9 cellular contexts compared by ENCODE assay signal in the genomic region with DNA sequence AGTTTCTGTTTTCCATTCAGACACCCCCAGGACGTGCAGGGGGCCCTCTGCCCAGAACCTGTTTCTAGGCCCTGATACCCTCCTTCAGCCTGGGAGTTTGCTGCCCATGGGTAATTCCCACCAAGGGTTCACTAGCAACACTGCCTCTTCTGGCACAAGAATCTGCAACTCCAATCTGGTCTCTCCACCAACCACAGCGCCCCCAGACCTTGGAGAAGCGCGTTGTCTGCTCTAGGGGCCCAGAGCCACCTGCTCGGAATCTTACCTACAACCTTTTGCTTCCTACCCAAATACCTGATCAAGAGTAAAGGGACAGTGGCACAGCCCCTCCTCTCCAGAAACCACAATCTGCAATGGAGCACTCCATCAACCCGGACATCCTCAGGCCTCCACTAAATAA. TPM values are rescaled to one million over a fixed set of nuclear protein-coding genes. Genes with fewer than 3 reads are reported as not detected.
DNase-seq lines count a peak whose midpoint lies in the region; ATAC-seq and TF ChIP-seq lines count a peak whose summit lies in the region.
"Had no signal": no experiment of that assay in that cellular context is flagged by ENCODE, and none has a peak within 500 bp of the region (broad histone marks: within the 10 kb centered on the region; RNA-seq: fewer than 3 reads in every experiment).

No MANE protein-coding gene starts in this region.

- peaks cover 37% of the 10 kb centered on the region for H3K4me1 Mint-ChIP-seq in activated T-cell treated with anti-CD3 and anti-CD28 coated beads, Interleukin-2, amount 50 U/mL, for 72 hours (ENCODE audit: low read depth)
- peaks cover 32% of the 10 kb centered on the region for H3K4me1 Mint-ChIP-seq in activated naive CD8-positive, alpha-beta T cell treated with anti-CD3 and anti-CD28 coated beads, Interleukin-2, amount 50 U/mL, for 24 hours

- H3K9me3 ChIP-seq in right lobe of liver (peaks cover 0 to 12% (median 3%) of the 10 kb centered on the region in 4 donors), tibial nerve (peaks cover 0 to 54% (median 10%) of the 10 kb centered on the region in 4 donors)

- intact Hi-C loops in right lobe of liver (cut with DNase I): no loop called here

- ATAC-seq in activated T-cell treated with anti-CD3 and anti-CD28 coated beads, Interleukin-2, amount 50 U/mL, for 72 hours (replicated peaks in 1 of 2): no peak
- no peak for ATAC-seq in activated naive CD8-positive, alpha-beta T cell treated with anti-CD3 and anti-CD28 coated beads, Interleukin-2, amount 50 U/mL, for 24 hours
- ATAC-seq in right lobe of liver (no peak), HG03565 (IDR thresholded peaks at IDR 0.05; ENCODE audit: unreplicated experiment) (no peak), GM18511 (IDR thresholded peaks at IDR 0.05; ENCODE audit: unreplicated experiment) (no peak)

- H3K36me3 Mint-ChIP-seq in activated T-cell treated with anti-CD3 and anti-CD28 coated beads, Interleukin-2, amount 50 U/mL, for 72 hours (ENCODE audit: insufficient read depth in 2 of 2): peaks cover 50 to 67% of the 10 kb centered on the region in 2 donors
- H3K36me3 Mint-ChIP-seq in activated naive CD8-positive, alpha-beta T cell treated with anti-CD3 and anti-CD28 coated beads, Interleukin-2, amount 50 U/mL, for 24 hours (ENCODE audit: low read depth): peaks cover 64% of the 10 kb centered on the region

- H3K4me3 Mint-ChIP-seq in activated T-cell treated with anti-CD3 and anti-CD28 coated beads, Interleukin-2, amount 50 U/mL, for 72 hours: peak overlapping the region; percentile 79 to 98
- H3K4me3 Mint-ChIP-seq in activated naive CD8-positive, alpha-beta T cell treated with anti-CD3 and anti-CD28 coated beads, Interleukin-2, amount 50 U/mL, for 24 hours: peak overlapping the region; percentile 93

- no peak for TF ChIP-seq EP300 in tibial nerve (IDR thresholded peaks at IDR 0.05)

- H3K36me3 ChIP-seq in right lobe of liver (peaks cover 0 to 16% (median 5%) of the 10 kb centered on the region in 4 donors), tibial nerve (peaks cover 0 to 47% (median 23%) of the 10 kb centered on the region in 3 donors)

- H3K4me1 ChIP-seq in right lobe of liver (peaks cover 0 to 10% (median 4%) of the 10 kb centered on the region in 4 donors), tibial nerve (peaks cover 0 to 22% (median 11%) of the 10 kb centered on the region in 4 donors)

- peak overlapping the region; percentile 70 to 95 (median 76) for H3K4me3 ChIP-seq in right lobe of liver
- H3K4me3 ChIP-seq in tibial nerve: peak overlapping the region; percentile 72 to 90 (median 74)

- H3K27me3 Mint-ChIP-seq in activated T-cell treated with anti-CD3 and anti-CD28 coated beads, Interleukin-2, amount 50 U/mL, for 72 hours (ENCODE audit: low read depth): no peaks in the 10 kb centered on the region
- peaks cover 3% of the 10 kb centered on the region for H3K27me3 Mint-ChIP-seq in activated naive CD8-positive, alpha-beta T cell treated with anti-CD3 and anti-CD28 coated beads, Interleukin-2, amount 50 U/mL, for 24 hours

- 42% methylated on average over 6 of the region's 6 CpGs for WGBS in right lobe of liver (ENCODE audit: insufficient coverage, low coverage, low lambda C conversion rate, missing lambda C conversion rate)
- 9 to 25% methylated on average over 6 of the region's 6 CpGs for WGBS in tibial nerve, 2 donors

- H3K27me3 ChIP-seq in right lobe of liver: no peaks in the 10 kb centered on the region
- no peaks in the 10 kb centered on the region for H3K27me3 ChIP-seq in tibial nerve

- peaks cover 31 to 34% of the 10 kb centered on the region in 2 donors for H3K9me3 Mint-ChIP-seq in activated T-cell treated with anti-CD3 and anti-CD28 coated beads, Interleukin-2, amount 50 U/mL, for 72 hours
- H3K9me3 Mint-ChIP-seq in activated naive CD8-positive, alpha-beta T cell treated with anti-CD3 and anti-CD28 coated beads, Interleukin-2, amount 50 U/mL, for 24 hours: peaks cover 70% of the 10 kb centered on the region

- no peak for DNase-seq in activated T-cell treated with anti-CD3 and anti-CD28 coated beads, Interleukin-2, amount 50 U/mL, for 72 hours
- no peak for DNase-seq in activated T-cell treated with anti-CD3 and anti-CD28 coated beads, Interleukin-2, amount 50 U/mL, for 48 hours
- DNase-seq in activated naive CD8-positive, alpha-beta T cell treated with anti-CD3 and anti-CD28 coated beads, Interleukin-2, amount 50 U/mL, for 24 hours: no peak
- DNase-seq in right lobe of liver (no peak), tibial nerve (ENCODE audit: low spot score in 2 of 2) (no peak)
- no peak for DNase-seq in activated effector memory CD4-positive, alpha-beta T cell treated with Interleukin-2 at 50 U/mL for 16 hours

- TF ChIP-seq CTCF in right lobe of liver (IDR thresholded peaks at IDR 0.05): no peak
- TF ChIP-seq CTCF in tibial nerve (IDR thresholded peaks at IDR 0.05): no peak

- H3K27ac Mint-ChIP-seq in activated T-cell treated with anti-CD3 and anti-CD28 coated beads, Interleukin-2, amount 50 U/mL, for 72 hours: peak overlapping the region; percentile 51
- H3K27ac Mint-ChIP-seq in activated naive CD8-positive, alpha-beta T cell treated with anti-CD3 and anti-CD28 coated beads, Interleukin-2, amount 50 U/mL, for 24 hours: peak overlapping the region; percentile 89

- no peak for TF ChIP-seq POLR2A in right lobe of liver (IDR thresholded peaks at IDR 0.05)
- no peak for TF ChIP-seq POLR2A in tibial nerve (IDR thresholded peaks at IDR 0.05)

- H3K27ac ChIP-seq in right lobe of liver (no peak overlapping the region), tibial nerve (no peak overlapping the region)

RNA-seq across cellular contexts. Expression of a gene that starts 0.8 kb away (rescaled TPM):
- 10 to 100 TPM in 1 of 2 donors, 1 to 10 TPM in 1; 8.2 to 10.5 TPM for total RNA-seq in activated T-cell treated with anti-CD3 and anti-CD28 coated beads, Interleukin-2, amount 50 U/mL, for 72 hours
- 1 to 10 TPM; 2.4 to 4.1 (median 3.3) TPM for total RNA-seq in right lobe of liver
- 10 to 100 TPM; 12.9 to 38.9 (median 15.7) TPM for total RNA-seq in tibial nerve

RNA-seq across cellular contexts. Expression of a gene that starts 29.9 kb away (rescaled TPM):
- total RNA-seq in activated T-cell treated with anti-CD3 and anti-CD28 coated beads, Interleukin-2, amount 50 U/mL, for 72 hours: not detected
- total RNA-seq in right lobe of liver: under 1 TPM in 3 of 6 experiments, not detected in 3; 0.14 to 0.31 (median 0.16) TPM
- total RNA-seq in tibial nerve: not detected
- total RNA-seq: renal cortical epithelial cell had no signal

RNA-seq across cellular contexts. Expression of a gene that starts 51.3 kb away (rescaled TPM):
- 1 to 10 TPM; 1.4 to 2.7 TPM for total RNA-seq in activated T-cell treated with anti-CD3 and anti-CD28 coated beads, Interleukin-2, amount 50 U/mL, for 72 hours
- 1 to 10 TPM in 3 of 6 experiments, under 1 TPM in 3; 0.50 to 2.3 (median 0.93) TPM for total RNA-seq in right lobe of liver
- total RNA-seq in tibial nerve: 10 to 100 TPM in 1 of 4 donors, 1 to 10 TPM in 3; 2.0 to 29.5 (median 2.2) TPM
